In genomic region chr12:47033797-47034555, GRCh38 we compare ENCODE assay signal across 14 cellular contexts. TPM values are rescaled to one million over a fixed set of nuclear protein-coding genes. Genes with fewer than 3 reads are reported as not detected.
DNase-seq lines count a peak whose midpoint lies in the region; ATAC-seq, FAIRE-seq and TF ChIP-seq lines count a peak whose summit lies in the region.
"Had no signal": no experiment of that assay in that cellular context is flagged by ENCODE, and none has a peak within 500 bp of the region (broad histone marks: within the 10 kb centered on the region; RNA-seq: fewer than 3 reads in every experiment).

No MANE protein-coding gene starts in this region.

- H3K27ac Mint-ChIP-seq in stimulated activated naive B cell treated with anti-CD40 and anti-IgM and Interleukin-4, amounts not matched to agents 10 μg/mL and 1 μg/mL and 100 μg/mL, for 72 hours = peak overlapping the region; percentile 47
- H3K27ac Mint-ChIP-seq: activated T-helper 1 cell treated with anti-CD3 and anti-CD28 coated beads, Interleukin-12 subunit alpha, Interleukin-12 subunit beta, Interleukin-2, Interleukin-4 antibody, amounts not matched to agents 30 ng/mL and 10 ng/mL and 1 ng/mL, durations not matched to agents 14 hours and 24 hours and 36 hours; IgD-negative memory B cell had no signal

- H4K20me1 ChIP-seq in HepG2 (ENCODE audit: insufficient read depth, low read length) = no peaks in the 10 kb centered on the region

- TF ChIP-seq POLR2A in right lobe of liver (IDR thresholded peaks at IDR 0.05) = no peak
- no peak for TF ChIP-seq POLR2A in HepG2 (IDR thresholded peaks at IDR 0.05; ENCODE audit: insufficient read depth in 1 of 2, low read depth in 2 of 2, low read length in 2 of 2)
- no peak for TF ChIP-seq POLR2A in vagina (IDR thresholded peaks at IDR 0.05)

- peaks cover 29 to 57% of the 10 kb centered on the region in 2 donors for H3K4me1 Mint-ChIP-seq in stimulated activated naive B cell treated with anti-CD40 and anti-IgM and Interleukin-4, amounts not matched to agents 10 μg/mL and 1 μg/mL and 100 μg/mL, for 72 hours

- no peak overlapping the region for H2AFZ ChIP-seq in HepG2 (ENCODE audit: low read length)

- CTCF ChIA-PET in HepG2 (lab: Yijun Ruan, JAX; ENCODE audit: low intra/inter-chr PET ratio, low total read pairs) = interaction anchor here (0.7 kb wide), 1 partner anchor 603 kb away, joined by 3 read pairs; no protein-coding TSS in a partner anchor

- BruUV-seq in HepG2 (replicated peaks; lab: Mats Ljungman, UMichigan) = no TSS peak

- H3K4me2 ChIP-seq in HepG2 (ENCODE audit: low read depth, low read length) = no peak overlapping the region

- peak overlapping the region in 2 of 3 donors; percentile 17 to 29 for H3K27ac ChIP-seq in right lobe of liver
- no peak overlapping the region for H3K27ac ChIP-seq in HepG2 (ENCODE audit: extremely low read length, insufficient read depth, low read length)
- peak overlapping the region; percentile 80 for H3K27ac ChIP-seq in RWPE2 (ENCODE audit: poor library complexity, severe bottlenecking)
- H3K27ac ChIP-seq in brain microvascular endothelial cell = no peak overlapping the region
- no peak overlapping the region for H3K27ac ChIP-seq in vagina
- H3K27ac ChIP-seq: ascending aorta had no signal

- POLR2A ChIA-PET in HepG2 (lab: Yijun Ruan, JAX) = no interaction called here

- ATAC-seq in right lobe of liver (no peak), HepG2 (no peak), RWPE2 (ENCODE audit: low read depth) (peak; percentile 80)
- ATAC-seq in stimulated activated naive B cell treated with anti-CD40 and anti-IgM and Interleukin-4, amounts not matched to agents 10 μg/mL and 1 μg/mL and 100 μg/mL, for 72 hours (replicated peaks) = no peak

- WGBS in right lobe of liver (ENCODE audit: insufficient coverage, low coverage, low lambda C conversion rate, missing lambda C conversion rate) = 86% methylated on average over 5 of the region's 5 CpGs
- WGBS in HepG2 (ENCODE audit: low lambda C conversion rate) = 31% methylated on average over 5 of the region's 5 CpGs

- no peak for TF ChIP-seq RAD21 in HepG2 (CRISPR knock-in tag; IDR thresholded peaks at IDR 0.05)

- in situ Hi-C loops in HepG2 (cut with HindIII; ENCODE audit: extremely low pct_ligation_motif_present, low pct_unique_long_range_greater_than_20kb) (no loop called here), brain microvascular endothelial cell (cut with HindIII; ENCODE audit: low pct_ligation_motif_present, low sequenced_read_pairs) (loop anchor here (10.0 kb wide), 1 partner anchor 291 kb away; no protein-coding TSS in a partner anchor)

- no peak for DNase-seq in right lobe of liver
- DNase-seq in HepG2 (ENCODE audit: low spot score) = no peak
- no peak for DNase-seq in RWPE2 (ENCODE audit: low spot score)
- peak; percentile 48 for DNase-seq in fibroblast of pulmonary artery (ENCODE audit: low read depth)
- no peak for DNase-seq in stimulated activated naive B cell treated with anti-CD40 and anti-IgM and Interleukin-4, amounts not matched to agents 10 μg/mL and 1 μg/mL and 100 μg/mL, for 72 hours
- DNase-seq in HUDEP-2 (lab: John Stamatoyannopoulos, UW; ENCODE audit: unreplicated experiment in 76 of 76) = no peak
- DNase-seq in brain microvascular endothelial cell = no peak
- no peak for DNase-seq in vagina (ENCODE audit: extremely low spot score in 2 of 2)
- DNase-seq: COR-L47, NCI-H1048 had no signal

- no peaks in the 10 kb centered on the region for H3K27me3 Mint-ChIP-seq in stimulated activated naive B cell treated with anti-CD40 and anti-IgM and Interleukin-4, amounts not matched to agents 10 μg/mL and 1 μg/mL and 100 μg/mL, for 72 hours
- H3K27me3 Mint-ChIP-seq: IgD-negative memory B cell had no signal

- H3K4me3 ChIP-seq in right lobe of liver = no peak overlapping the region
- no peak overlapping the region for H3K4me3 ChIP-seq in HepG2 (replicated peaks in 1 of 3; ENCODE audit: insufficient read depth in 1 of 3, low read depth in 2 of 3, low read length in 3 of 3)
- H3K4me3 ChIP-seq in RWPE2 (ENCODE audit: severe bottlenecking) = no peak overlapping the region
- no peak overlapping the region for H3K4me3 ChIP-seq in fibroblast of pulmonary artery (replicated peaks; ENCODE audit: low read depth, low read length)
- no peak overlapping the region for H3K4me3 ChIP-seq in brain microvascular endothelial cell (ENCODE audit: low read depth, low read length)
- H3K4me3 ChIP-seq in vagina = no peak overlapping the region
- H3K4me3 ChIP-seq: ascending aorta had no signal

- H3K27me3 ChIP-seq in right lobe of liver (no peaks in the 10 kb centered on the region), HepG2 (ENCODE audit: control insufficient read depth in 1 of 2, insufficient read depth in 2 of 2, low read length in 2 of 2) (no peaks in the 10 kb centered on the region; a peak in 2 of 5 replicates), RWPE2 (ENCODE audit: insufficient read depth, poor library complexity, severe bottlenecking) (no peaks in the 10 kb centered on the region), brain microvascular endothelial cell (replicated peaks) (no peaks in the 10 kb centered on the region), vagina (no peaks in the 10 kb centered on the region)
- H3K27me3 ChIP-seq: ascending aorta had no signal

- H3K9me3 ChIP-seq in right lobe of liver = no peaks in the 10 kb centered on the region
- H3K9me3 ChIP-seq in HepG2 (ENCODE audit: low read length) = no peaks in the 10 kb centered on the region
- no peaks in the 10 kb centered on the region for H3K9me3 ChIP-seq in RWPE2 (ENCODE audit: severe bottlenecking)
- no peaks in the 10 kb centered on the region for H3K9me3 ChIP-seq in vagina
- H3K9me3 ChIP-seq: ascending aorta had no signal

- intact Hi-C loops in right lobe of liver (cut with DNase I) (loop anchor here in 1 of 2 donors (10.0 kb wide), 1 partner anchor 361 kb away; no protein-coding TSS in a partner anchor), HepG2 (cut with micrococcal nuclease; ENCODE audit: unreplicated experiment) (loop anchor here (2.0 to 5.0 kb wide), 2 partner anchors 363 to 653 kb away; no protein-coding TSS in a partner anchor), vagina (cut with DNase I) (loop anchor here (10.0 kb wide), 1 partner anchor 271 kb away; no protein-coding TSS in a partner anchor)

- TF ChIP-seq EP300 in HepG2 (IDR thresholded peaks at IDR 0.05; ENCODE audit: low read depth in 2 of 2, low read length in 2 of 2) (no peak), HepG2 (CRISPR knock-in tag; IDR thresholded peaks at IDR 0.05; ENCODE audit: borderline replicate concordance) (no peak)

- H3K9ac ChIP-seq in HepG2 (ENCODE audit: insufficient read depth, low read depth, low read length) = no peak overlapping the region

- no peaks in the 10 kb centered on the region for H3K9me3 Mint-ChIP-seq in stimulated activated naive B cell treated with anti-CD40 and anti-IgM and Interleukin-4, amounts not matched to agents 10 μg/mL and 1 μg/mL and 100 μg/mL, for 72 hours
- H3K9me3 Mint-ChIP-seq: activated T-helper 1 cell treated with anti-CD3 and anti-CD28 coated beads, Interleukin-12 subunit alpha, Interleukin-12 subunit beta, Interleukin-2, Interleukin-4 antibody, amounts not matched to agents 30 ng/mL and 10 ng/mL and 1 ng/mL, durations not matched to agents 14 hours and 24 hours and 36 hours; IgD-negative memory B cell had no signal

- peaks cover 0 to 18% (median 6%) of the 10 kb centered on the region in 4 donors for H3K4me1 ChIP-seq in right lobe of liver
- no peaks in the 10 kb centered on the region for H3K4me1 ChIP-seq in HepG2 (ENCODE audit: insufficient read depth, low read length)
- H3K4me1 ChIP-seq in RWPE2 (ENCODE audit: insufficient read depth, poor library complexity, severe bottlenecking) = peaks cover 31% of the 10 kb centered on the region
- peaks cover 6% of the 10 kb centered on the region for H3K4me1 ChIP-seq in vagina

- TF ChIP-seq CTCF in right lobe of liver (IDR thresholded peaks at IDR 0.05) (no peak), HepG2 (CRISPR knock-in tag; IDR thresholded peaks at IDR 0.05) (no peak), RWPE2 (IDR thresholded peaks at IDR 0.05; ENCODE audit: poor library complexity, severe bottlenecking) (no peak), fibroblast of pulmonary artery (IDR thresholded peaks at IDR 0.05; ENCODE audit: low read length, missing control alignments) (no peak), brain microvascular endothelial cell (IDR thresholded peaks at IDR 0.05; ENCODE audit: low read depth, low read length, missing control alignments) (no peak), vagina (IDR thresholded peaks at IDR 0.05) (no peak)

- H3K79me2 ChIP-seq in HepG2 (ENCODE audit: insufficient read depth, low read length) = no peaks in the 10 kb centered on the region

- H3K36me3 Mint-ChIP-seq in stimulated activated naive B cell treated with anti-CD40 and anti-IgM and Interleukin-4, amounts not matched to agents 10 μg/mL and 1 μg/mL and 100 μg/mL, for 72 hours = no peaks in the 10 kb centered on the region
- H3K36me3 Mint-ChIP-seq: IgD-negative memory B cell had no signal

- no peak for FAIRE-seq in HepG2 (lab: Jason Lieb, UNC)

- H3K4me3 Mint-ChIP-seq in stimulated activated naive B cell treated with anti-CD40 and anti-IgM and Interleukin-4, amounts not matched to agents 10 μg/mL and 1 μg/mL and 100 μg/mL, for 72 hours = no peak overlapping the region
- H3K4me3 Mint-ChIP-seq: activated T-helper 1 cell treated with anti-CD3 and anti-CD28 coated beads, Interleukin-12 subunit alpha, Interleukin-12 subunit beta, Interleukin-2, Interleukin-4 antibody, amounts not matched to agents 30 ng/mL and 10 ng/mL and 1 ng/mL, durations not matched to agents 14 hours and 24 hours and 36 hours; IgD-negative memory B cell had no signal

- no peaks in the 10 kb centered on the region for H3K36me3 ChIP-seq in right lobe of liver
- no peaks in the 10 kb centered on the region for H3K36me3 ChIP-seq in HepG2 (replicated peaks in 1 of 2; ENCODE audit: control insufficient read depth in 1 of 2, insufficient read depth in 2 of 2, low read length in 2 of 2)
- H3K36me3 ChIP-seq in RWPE2 (ENCODE audit: low read depth) = no peaks in the 10 kb centered on the region
- no peaks in the 10 kb centered on the region for H3K36me3 ChIP-seq in brain microvascular endothelial cell (replicated peaks)
- no peaks in the 10 kb centered on the region for H3K36me3 ChIP-seq in vagina
- H3K36me3 ChIP-seq: ascending aorta had no signal

RNA-seq across cellular contexts. Expression of gene PCED1B, which starts 45.4 kb away (rescaled TPM):
- 1 to 10 TPM in 3 of 6 experiments, under 1 TPM in 3; 0.62 to 3.0 (median 1.1) TPM for total RNA-seq in right lobe of liver
- total RNA-seq in HepG2 (2016; rRNA removed; fragmentation: Illumina TruSeq; extraction: Trizol) = 0.10 and 0.11 TPM in 2 replicates
- not detected in 2 replicates for total RNA-seq in HepG2 (2016; cell fraction: cytosol; rRNA removed; fragmentation: Illumina TruSeq; extraction: Trizol; ENCODE audit: low read depth)
- total RNA-seq in HepG2 (2016; cell fraction: insoluble cytoplasmic fraction; rRNA removed; fragmentation: Illumina TruSeq; extraction: Trizol) = 0.17 and 0.18 TPM in 2 replicates
- 0.10 TPM in 1 of 2 replicates, not detected in the other for total RNA-seq in HepG2 (2016; cell fraction: membrane; rRNA removed; fragmentation: Illumina TruSeq; extraction: Trizol)
- not detected in 2 replicates for total RNA-seq in HepG2 (2016; cell fraction: nucleus; rRNA removed; fragmentation: Illumina TruSeq; extraction: Trizol)
- polyA plus RNA-seq in HepG2 (2011; rRNA removed) = 0.33 and 0.37 TPM in 2 replicates
- 0.20 and 0.28 TPM in 2 replicates for polyA plus RNA-seq in HepG2 (2011; cell fraction: cytosol; rRNA removed)
- polyA plus RNA-seq in HepG2 (2011; cell fraction: nucleus; rRNA removed) = 0.34 and 0.40 TPM in 2 replicates
- 0.25 and 0.32 TPM in 2 replicates for polyA plus RNA-seq in HepG2 (2012)
- polyA plus RNA-seq in HepG2 (2016; cell fraction: cytosol; fragmentation: Illumina TruSeq; extraction: Trizol; ENCODE audit: low read depth) = not detected in 2 replicates
- 0.24 and 0.64 TPM in 2 replicates for polyA plus RNA-seq in HepG2 (2016; cell fraction: insoluble cytoplasmic fraction; fragmentation: Illumina TruSeq; extraction: Trizol; ENCODE audit: low read depth)
- 0.24 TPM in 1 of 2 replicates, not detected in the other for polyA plus RNA-seq in HepG2 (2016; cell fraction: membrane; fragmentation: Illumina TruSeq; extraction: Trizol; ENCODE audit: low read depth)
- polyA plus RNA-seq in HepG2 (2016; cell fraction: nucleus; fragmentation: Illumina TruSeq; extraction: Trizol; ENCODE audit: insufficient read depth, low read depth) = 0.41 and 0.80 TPM in 2 replicates
- 0.20 and 0.70 TPM in 2 replicates for polyA minus RNA-seq in HepG2 (2011; rRNA and poly(A)+ RNA removed; ENCODE audit: low replicate concordance)
- polyA minus RNA-seq in HepG2 (2011; cell fraction: cytosol; rRNA and poly(A)+ RNA removed) = not detected in 2 replicates
- not detected in 2 replicates for polyA minus RNA-seq in HepG2 (2011; cell fraction: nucleus; rRNA and poly(A)+ RNA removed)
- total RNA-seq in vagina = 6.9 TPM
- polyA plus RNA-seq: neural cell had no signal

RNA-seq across cellular contexts. Expression of gene AMIGO2, which starts 45.8 kb away (rescaled TPM):
- total RNA-seq in right lobe of liver (1 to 10 TPM in 5 of 6 experiments, under 1 TPM in 1; 0.88 to 4.3 (median 1.9) TPM), HepG2 (2016; rRNA removed; fragmentation: Illumina TruSeq; extraction: Trizol) (not detected in 2 replicates), vagina (20.4 TPM)
- not detected in 2 replicates for total RNA-seq in HepG2 (2016; cell fraction: cytosol; rRNA removed; fragmentation: Illumina TruSeq; extraction: Trizol; ENCODE audit: low read depth)
- not detected in 2 replicates for total RNA-seq in HepG2 (2016; cell fraction: insoluble cytoplasmic fraction; rRNA removed; fragmentation: Illumina TruSeq; extraction: Trizol)
- total RNA-seq in HepG2 (2016; cell fraction: membrane; rRNA removed; fragmentation: Illumina TruSeq; extraction: Trizol) = not detected in 2 replicates
- total RNA-seq in HepG2 (2016; cell fraction: nucleus; rRNA removed; fragmentation: Illumina TruSeq; extraction: Trizol) = not detected in 2 replicates
- polyA plus RNA-seq in HepG2 (2011; rRNA removed) = 0.03 TPM in 1 of 2 replicates, not detected in the other
- polyA plus RNA-seq in HepG2 (2011; cell fraction: cytosol; rRNA removed) = not detected in 2 replicates
- not detected in 2 replicates for polyA plus RNA-seq in HepG2 (2011; cell fraction: nucleus; rRNA removed)
- polyA plus RNA-seq in HepG2 (2012) = not detected in 2 replicates
- not detected in 2 replicates for polyA plus RNA-seq in HepG2 (2016; cell fraction: cytosol; fragmentation: Illumina TruSeq; extraction: Trizol; ENCODE audit: low read depth)
- not detected in 2 replicates for polyA plus RNA-seq in HepG2 (2016; cell fraction: insoluble cytoplasmic fraction; fragmentation: Illumina TruSeq; extraction: Trizol; ENCODE audit: low read depth)
- not detected in 2 replicates for polyA plus RNA-seq in HepG2 (2016; cell fraction: membrane; fragmentation: Illumina TruSeq; extraction: Trizol; ENCODE audit: low read depth)
- polyA plus RNA-seq in HepG2 (2016; cell fraction: nucleus; fragmentation: Illumina TruSeq; extraction: Trizol; ENCODE audit: insufficient read depth, low read depth) = not detected in 2 replicates
- 3.8 TPM in 1 of 2 replicates, not detected in the other for polyA minus RNA-seq in HepG2 (2011; rRNA and poly(A)+ RNA removed; ENCODE audit: low replicate concordance)
- not detected in 2 replicates for polyA minus RNA-seq in HepG2 (2011; cell fraction: cytosol; rRNA and poly(A)+ RNA removed)
- polyA minus RNA-seq in HepG2 (2011; cell fraction: nucleus; rRNA and poly(A)+ RNA removed) = not detected in 2 replicates

Comparison
In these comparisons a context has a peak if more than half of its experiments do, and no peak if none do; other contexts are left out.
1. H3K27ac ChIP-seq: peak in right lobe of liver (2 of 3) and RWPE2 (single experiment); none in HepG2 (single experiment), brain microvascular endothelial cell (single experiment) and vagina (single experiment).